In the genomic region with DNA sequence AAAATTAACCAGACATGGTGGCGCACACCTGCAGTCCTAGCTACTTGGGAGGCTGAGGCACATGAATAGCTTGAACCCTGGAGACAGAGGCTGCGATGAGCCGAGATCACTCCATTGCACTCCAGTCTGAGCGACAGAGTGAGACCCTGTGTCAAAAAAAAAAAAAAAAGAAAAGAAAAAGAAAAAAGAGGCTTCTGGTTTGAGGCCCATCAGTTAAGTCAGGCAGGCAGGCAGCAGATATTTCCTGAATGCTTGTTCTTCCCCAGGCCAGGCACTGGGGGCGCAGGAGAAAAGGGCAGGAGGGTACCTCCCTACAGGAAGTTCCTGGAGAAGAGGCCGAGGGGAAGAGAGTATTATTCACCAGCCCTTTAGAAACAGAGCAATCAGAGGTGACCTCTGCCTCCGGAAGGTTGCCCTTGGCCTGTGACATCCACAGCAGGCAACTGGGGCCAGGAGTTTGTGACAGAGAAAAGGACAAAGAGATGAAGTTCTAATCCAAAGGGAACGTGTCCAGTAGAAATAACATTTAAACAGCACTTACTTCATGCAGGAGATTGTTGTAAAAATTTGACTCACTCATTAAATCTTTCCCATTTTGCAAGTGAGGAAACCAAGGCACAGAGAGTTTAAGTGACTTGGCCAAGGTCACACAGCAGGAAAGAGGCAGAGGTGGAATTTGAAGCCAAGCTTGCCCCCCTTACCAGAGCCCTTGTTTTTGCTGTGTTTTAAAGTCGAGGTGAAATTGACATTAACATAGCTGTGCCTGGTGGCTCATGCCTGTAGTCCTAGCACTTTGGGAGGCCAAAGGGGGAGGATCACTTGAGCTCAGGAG, we compare ENCODE assay signal across 6 cellular contexts. TPM values are rescaled to one million over a fixed set of nuclear protein-coding genes. Genes with fewer than 3 reads are reported as not detected.
A peak's percentile ranks its signal among the peaks of the same experiment; 100 is the strongest.
DNase-seq lines count a peak whose midpoint lies in the region; ATAC-seq and TF ChIP-seq lines count a peak whose summit lies in the region.

No MANE protein-coding gene starts in this region.

- TF ChIP-seq CTCF in 22Rv1 (IDR thresholded peaks at IDR 0.05), result peak; percentile 40
- TF ChIP-seq CTCF in HEK293 (tag by site-specific recombination; IDR thresholded peaks at IDR 0.05), result peak; percentile 66
- no peak for TF ChIP-seq CTCF in activated B cell treated with CpG ODN at 0.5 μM for 24 hours (IDR thresholded peaks at IDR 0.05)

- H3K36me3 Mint-ChIP-seq in activated B cell treated with CpG ODN at 0.5 μM for 24 hours (ENCODE audit: low read depth), result no peaks in the 10 kb centered on the region
- H3K36me3 Mint-ChIP-seq in immature natural killer cell, result no peaks in the 10 kb centered on the region

- H3K4me3 ChIP-seq in HEK293 (ENCODE audit: low read depth, low read length) (no peak overlapping the region), mesendoderm (ENCODE audit: low read length) (no peak overlapping the region)

- no peak for ATAC-seq in activated B cell treated with CpG ODN at 0.5 μM for 24 hours (ENCODE audit: low read depth)

- H3K4me1 ChIP-seq in HEK293 (ENCODE audit: control insufficient read depth, insufficient read depth, low read length) (no peaks in the 10 kb centered on the region), mesendoderm (ENCODE audit: control insufficient read depth, low read depth, low read length) (no peaks in the 10 kb centered on the region)

- no peak overlapping the region for H4K5ac ChIP-seq in mesendoderm (ENCODE audit: low read length)

- intact Hi-C loops in activated B cell treated with CpG ODN at 0.5 μM for 24 hours (cut with micrococcal nuclease), result no loop called here

- no peaks in the 10 kb centered on the region for H3K27me3 ChIP-seq in mesendoderm (ENCODE audit: insufficient read depth, low read length, poor library complexity)

- H3K23ac ChIP-seq in mesendoderm (ENCODE audit: low read length), result no peak overlapping the region

- no CpG with 5 or more reads among the region's 9 CpGs for WGBS in mesendoderm (ENCODE audit: extremely low coverage, insufficient coverage, low lambda C conversion rate)

- no peaks in the 10 kb centered on the region for H3K9me3 ChIP-seq in HEK293 (ENCODE audit: control insufficient read depth, insufficient read depth, low read depth, low read length)

- H3K27ac Mint-ChIP-seq in activated B cell treated with CpG ODN at 0.5 μM for 24 hours (peak overlapping the region; percentile 46), immature natural killer cell (peak overlapping the region in 3 of 6 donors; percentile 36 to 81 (median 49))

- H3K9ac ChIP-seq in mesendoderm (ENCODE audit: low read length), result no peak overlapping the region

- no peak overlapping the region for H3K4me3 Mint-ChIP-seq in activated B cell treated with CpG ODN at 0.5 μM for 24 hours
- H3K4me3 Mint-ChIP-seq in immature natural killer cell, result no peak overlapping the region

- H3K79me1 ChIP-seq in mesendoderm (ENCODE audit: low read length), result no peaks in the 10 kb centered on the region

- no peak for DNase-seq in activated B cell treated with CpG ODN at 0.5 μM for 24 hours
- peak; percentile 92 for DNase-seq in mesendoderm
- no peak for DNase-seq in immature natural killer cell
- no peak for DNase-seq in COLO829 (ENCODE audit: low spot score)

- CTCF ChIA-PET in HEK293 (lab: Yijun Ruan, JAX) (interaction anchor here (0.5 to 3.2 kb wide), 5 partner anchors 8 to 465 kb away, joined by 3 to 19 read pairs (median 3); partner anchors contain the start of gene IL27RA), activated B cell treated with CpG ODN at 0.5 μM for 24 hours (lab: Charles Lee) (interaction anchor here (1.0 kb wide), 1 partner anchor 8 kb away, joined by 6 read pairs; the partner anchor contains the start of gene IL27RA)

- H2BK120ac ChIP-seq in mesendoderm (ENCODE audit: low read depth, low read length), result no peak overlapping the region

- H3K56ac ChIP-seq in mesendoderm (ENCODE audit: low read length), result peak overlapping the region; percentile 58

- no peak overlapping the region for H2BK5ac ChIP-seq in mesendoderm (ENCODE audit: low read length)

- H3K27me3 Mint-ChIP-seq in activated B cell treated with CpG ODN at 0.5 μM for 24 hours (no peaks in the 10 kb centered on the region), immature natural killer cell (ENCODE audit: low read depth in 3 of 3) (peaks cover 0 to 7% (median 3%) of the 10 kb centered on the region in 3 donors)

- no peaks in the 10 kb centered on the region for H3K9me3 Mint-ChIP-seq in activated B cell treated with CpG ODN at 0.5 μM for 24 hours
- H3K9me3 Mint-ChIP-seq in immature natural killer cell, result no peaks in the 10 kb centered on the region

- H3K4me1 Mint-ChIP-seq in activated B cell treated with CpG ODN at 0.5 μM for 24 hours, result peaks cover 27% of the 10 kb centered on the region
- H3K4me1 Mint-ChIP-seq in immature natural killer cell, result peaks cover 0 to 6% of the 10 kb centered on the region in 2 donors

- H3K4me2 ChIP-seq in mesendoderm (ENCODE audit: low read length), result no peak overlapping the region

- H3K4ac ChIP-seq in mesendoderm (ENCODE audit: low read depth, low read length), result no peak overlapping the region

- no peak overlapping the region for H4K8ac ChIP-seq in mesendoderm (ENCODE audit: low read depth, low read length)

- no peak overlapping the region for H2AK5ac ChIP-seq in mesendoderm (ENCODE audit: low read length)

- POLR2A ChIA-PET in HEK293 (lab: Yijun Ruan, JAX), result interaction anchor here (0.9 to 1.0 kb wide), 2 partner anchors 8 to 17 kb away, joined by 3 read pairs; partner anchors contain the start of genes IL27RA and RFX1
- POLR2A ChIA-PET in activated B cell treated with CpG ODN at 0.5 μM for 24 hours (lab: Charles Lee), result interaction anchor here (0.7 to 2.3 kb wide), 3 partner anchors 8 to 90 kb away, joined by 3 to 16 read pairs (median 4); partner anchors contain the start of gene IL27RA

- H2BK15ac ChIP-seq in mesendoderm (replicated peaks; ENCODE audit: low read depth), result no peak overlapping the region

- no peaks in the 10 kb centered on the region for H3K79me2 ChIP-seq in mesendoderm (ENCODE audit: control insufficient read depth, insufficient read depth, low read length)

- H3K18ac ChIP-seq in mesendoderm (ENCODE audit: low read length), result no peak overlapping the region

- H3K36me3 ChIP-seq in HEK293 (ENCODE audit: control insufficient read depth in 2 of 2, insufficient read depth in 1 of 2, low read length in 2 of 2), result no peaks in the 10 kb centered on the region
- no peaks in the 10 kb centered on the region for H3K36me3 ChIP-seq in mesendoderm (ENCODE audit: control insufficient read depth, insufficient read depth, low read length)

- H3K27ac ChIP-seq in 22Rv1 (no peak overlapping the region), HEK293 (ENCODE audit: extremely low read depth, low read depth, low read length) (no peak overlapping the region), mesendoderm (ENCODE audit: low read depth, low read length) (no peak overlapping the region)

TF ChIP-seq in HEK293, 187 proteins besides CTCF, POLR2A, EP300 and RAD21 (continues in another document):
- TF ChIP-seq ZNF391 (tag by site-specific recombination; IDR thresholded peaks at IDR 0.05; ENCODE audit: borderline replicate concordance, low read depth) (no peak), ZNF112 (tag by site-specific recombination; IDR thresholded peaks at IDR 0.05) (no peak), ZNF658 (tag by site-specific recombination; IDR thresholded peaks at IDR 0.05) (no peak), ZNF221 (tag by site-specific recombination; IDR thresholded peaks at IDR 0.05; ENCODE audit: borderline replicate concordance) (no peak), ZNF169 (tag by site-specific recombination; IDR thresholded peaks at IDR 0.05) (no peak), KLF7 (tag by site-specific recombination; IDR thresholded peaks at IDR 0.05; ENCODE audit: borderline replicate concordance) (no peak), ZBTB8A (tag by site-specific recombination; IDR thresholded peaks at IDR 0.05) (no peak), ZNF768 (tag by site-specific recombination; IDR thresholded peaks at IDR 0.05) (peak; percentile 80), ZNF324 (tag by site-specific recombination; IDR thresholded peaks at IDR 0.05) (no peak)

RNA-seq across cellular contexts. Expression of gene RLN3, which starts 4.3 kb away (rescaled TPM):
- not detected in 2 replicates for total RNA-seq in activated B cell treated with CpG ODN at 0.5 μM for 24 hours
- polyA plus RNA-seq in mesendoderm (2013, experiment 1 of 2), result not detected
- polyA plus RNA-seq in mesendoderm (2013, experiment 2 of 2), result not detected
- not detected for polyA plus RNA-seq in immature natural killer cell

RNA-seq across cellular contexts. Expression of gene IL27RA, which starts 7.9 kb away (rescaled TPM):
- 34.5 and 34.6 TPM in 2 replicates for total RNA-seq in activated B cell treated with CpG ODN at 0.5 μM for 24 hours
- polyA plus RNA-seq in mesendoderm (2013, experiment 1 of 2), result 6.1 TPM
- 5.8 TPM for polyA plus RNA-seq in mesendoderm (2013, experiment 2 of 2)
- polyA plus RNA-seq in immature natural killer cell, result 10 to 100 TPM; 58.6 to 86.4 (median 69.9) TPM

RNA-seq across cellular contexts. Expression of gene RFX1, which starts 17.5 kb away (rescaled TPM):
- 19.0 and 19.9 TPM in 2 replicates for total RNA-seq in activated B cell treated with CpG ODN at 0.5 μM for 24 hours
- 7.7 TPM for polyA plus RNA-seq in mesendoderm (2013, experiment 1 of 2)
- 7.4 TPM for polyA plus RNA-seq in mesendoderm (2013, experiment 2 of 2)
- polyA plus RNA-seq in immature natural killer cell, result 1 to 10 TPM in 1 of 3 donors, under 1 TPM in 2; 0.21 to 1.5 (median 0.66) TPM

RNA-seq across cellular contexts. Expression of gene PALM3, which starts 38.3 kb away (rescaled TPM):
- not detected in 2 replicates for total RNA-seq in activated B cell treated with CpG ODN at 0.5 μM for 24 hours
- polyA plus RNA-seq in mesendoderm (2013, experiment 1 of 2), result 11.7 TPM
- 11.4 TPM for polyA plus RNA-seq in mesendoderm (2013, experiment 2 of 2)
- not detected for polyA plus RNA-seq in immature natural killer cell

RNA-seq across cellular contexts. Expression of gene MISP3, which starts 49.0 kb away (rescaled TPM):
- 0.15 and 0.18 TPM in 2 replicates for total RNA-seq in activated B cell treated with CpG ODN at 0.5 μM for 24 hours
- 0.08 TPM for polyA plus RNA-seq in mesendoderm (2013, experiment 1 of 2)
- 0.10 TPM for polyA plus RNA-seq in mesendoderm (2013, experiment 2 of 2)
- polyA plus RNA-seq in immature natural killer cell, result 1 to 10 TPM in 2 of 3 donors, under 1 TPM in 1; 0.62 to 2.9 (median 2.1) TPM
